In genomic region chr6:42030585-42031506, GRCh38 we compare ENCODE assay signal across 1 cellular context.
A peak's percentile ranks its signal among the peaks of the same experiment; 100 is the strongest.
TF ChIP-seq lines count a peak whose summit lies in the region.

No MANE protein-coding gene starts in this region.

TF ChIP-seq in K562, 482 proteins besides CTCF, POLR2A, EP300 and RAD21 (continued from another document and continues in another):
- TF ChIP-seq RREB1 (CRISPR knock-in tag; IDR thresholded peaks at IDR 0.05) (peak; percentile 90), NFRKB (IDR thresholded peaks at IDR 0.05; ENCODE audit: low read depth) (0 out of 2 replicates have a peak, but pooled peaks have one; percentile 82), ZBTB9 (CRISPR knock-in tag; IDR thresholded peaks at IDR 0.05) (peak; percentile 87), FOXM1 (IDR thresholded peaks at IDR 0.05; ENCODE audit: low read depth) (peak; percentile 38; the same call in 1 of the 2 replicates), FOXM1 (CRISPR knock-in tag; IDR thresholded peaks at IDR 0.05; ENCODE audit: low read depth) (no peak), RB1 (IDR thresholded peaks at IDR 0.05; ENCODE audit: low read depth) (peak; percentile 10; the same call in 1 of the 2 replicates), ATF3 (IDR thresholded peaks at IDR 0.05) (peak; percentile 58; the same call in 1 of the 2 replicates), ATF3 (CRISPR knock-in tag; conservative IDR thresholded peaks at IDR 0.05) (no peak), ZBTB7A (IDR thresholded peaks at IDR 0.05; ENCODE audit: borderline replicate concordance, control insufficient read depth, low read depth, low read length) (peak; percentile 43; the same call in 1 of the 2 replicates), FOXP4 (CRISPR knock-in tag; IDR thresholded peaks at IDR 0.05; ENCODE audit: borderline replicate concordance) (no peak), SMAD2 (IDR thresholded peaks at IDR 0.05; ENCODE audit: low read depth, low read length) (no peak), POLR2H (tag; IDR thresholded peaks at IDR 0.05; ENCODE audit: low read depth) (peak; percentile 58; the same call in 1 of the 2 replicates), ZFPM2 (CRISPR knock-in tag; IDR thresholded peaks at IDR 0.05) (0 out of 2 replicates have a peak, but pooled peaks have one; percentile 68), FOXJ3 (CRISPR knock-in tag; IDR thresholded peaks at IDR 0.05) (no peak), ZNF584 (CRISPR knock-in tag; IDR thresholded peaks at IDR 0.05; ENCODE audit: low read depth) (no peak), THRB (CRISPR knock-in tag; conservative IDR thresholded peaks at IDR 0.05) (no peak), SP1 (CRISPR knock-in tag; IDR thresholded peaks at IDR 0.05) (peak; percentile 13; the same call in 1 of the 2 replicates), ARID3B (CRISPR knock-in tag; IDR thresholded peaks at IDR 0.05; ENCODE audit: borderline replicate concordance) (0 out of 2 replicates have a peak, but pooled peaks have one; percentile 87), ERF (CRISPR knock-in tag; IDR thresholded peaks at IDR 0.05) (peak; percentile 54; the same call in 1 of the 2 replicates), ELF1 (tag; IDR thresholded peaks at IDR 0.05) (peak; percentile 72), JUND (IDR thresholded peaks at IDR 0.05; ENCODE audit: borderline replicate concordance, low read depth, low read length) (peak; percentile 56; the same call in 1 of the 2 replicates), JUND (tag; IDR thresholded peaks at IDR 0.05; ENCODE audit: borderline replicate concordance, low read depth, low read length) (peak; percentile 65; the same call in 2 of the 3 replicates), KLF16 (IDR thresholded peaks at IDR 0.05) (peak; percentile 56; the same call in 1 of the 2 replicates), ZNF41 (CRISPR knock-in tag; conservative IDR thresholded peaks at IDR 0.05) (peak; percentile 46; the same call in 1 of the 2 replicates), SOX6 (IDR thresholded peaks at IDR 0.05) (peak; percentile 19; the same call in 1 of the 2 replicates), ZNF830 (CRISPR knock-in tag; IDR thresholded peaks at IDR 0.05) (no peak), HMBOX1 (IDR thresholded peaks at IDR 0.05) (no peak), HLTF (IDR thresholded peaks at IDR 0.05) (0 out of 2 replicates have a peak, but pooled peaks have one; percentile 10), FOXK2 (conservative IDR thresholded peaks at IDR 0.05 in 1 of 2, IDR thresholded peaks at IDR 0.05 in 1 of 2; ENCODE audit: low read depth in 2 of 2) (peak; percentile 71 to 72), NR3C1 (CRISPR knock-in tag; IDR thresholded peaks at IDR 0.05) (no peak), HDAC2 (IDR thresholded peaks at IDR 0.05) (peak; percentile 69; the same call in 1 of the 2 replicates), KAT7 (CRISPR knock-in tag; IDR thresholded peaks at IDR 0.05; ENCODE audit: borderline replicate concordance) (peak; percentile 78; the same call in 1 of the 2 replicates), AFF1 (IDR thresholded peaks at IDR 0.05; ENCODE audit: low read depth in 1 of 2, partially characterized antibody in 2 of 2) (peak; percentile 3 to 22), CBFA2T2 (conservative IDR thresholded peaks at IDR 0.05) (peak; percentile 75), E2F6 (IDR thresholded peaks at IDR 0.05; ENCODE audit: borderline replicate concordance in 1 of 2, extremely low read depth in 1 of 2, insufficient read depth in 1 of 2, insufficient read length in 1 of 2, low read depth in 1 of 2, low read length in 1 of 2, poor library complexity in 1 of 2, severe bottlenecking in 1 of 2) (peak in 1 of 2 experiments; percentile 3), SPI1 (IDR thresholded peaks at IDR 0.05; ENCODE audit: borderline replicate concordance, low read depth, low read length) (peak; percentile 57; the same call in 1 of the 2 replicates), ID3 (CRISPR knock-in tag; IDR thresholded peaks at IDR 0.05) (no peak), ID3 (tag; IDR thresholded peaks at IDR 0.05) (peak; percentile 46; the same call in 1 of the 2 replicates), ARID1B (IDR thresholded peaks at IDR 0.05) (peak; percentile 86), SAP30 (IDR thresholded peaks at IDR 0.05; ENCODE audit: borderline replicate concordance, insufficient read depth, low read depth, low read length, poor library complexity, severe bottlenecking) (no peak), ELF4 (CRISPR knock-in tag; IDR thresholded peaks at IDR 0.05) (peak; percentile 83; the same call in 1 of the 2 replicates)
